ENCODE assay signal across 28 cellular contexts in the genomic region with DNA sequence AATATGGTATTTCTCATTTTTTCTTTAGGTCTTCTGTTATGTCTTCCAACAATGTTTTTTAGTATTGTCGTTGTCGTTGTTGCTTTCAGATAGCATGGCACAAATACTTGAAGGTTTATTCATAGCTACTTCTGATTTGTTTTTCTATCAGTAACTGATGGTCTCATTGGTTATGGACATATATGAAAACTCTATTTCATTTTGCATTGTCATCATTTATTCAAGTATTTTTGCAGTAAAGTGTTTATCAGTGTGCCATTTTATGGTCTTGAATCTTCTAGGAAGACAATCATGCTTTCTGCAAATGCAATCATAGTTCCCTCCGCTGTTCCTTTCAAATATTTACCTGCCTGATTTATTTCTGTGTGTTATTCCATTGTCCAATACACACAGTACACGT.
"Had no signal": no experiment of that assay in that cellular context is flagged by ENCODE, and none has a peak within 500 bp of the region (broad histone marks: within the 10 kb centered on the region; RNA-seq: fewer than 3 reads in every experiment).

No MANE protein-coding gene starts in this region.

- ATAC-seq: effector memory CD8-positive, alpha-beta T cell; esophagus mucosa; gastrocnemius medialis; heart right ventricle; left cardiac atrium; left lung; left ventricle myocardium superior; lower lobe of right lung; mucosa of descending colon had no signal

- H3K27ac ChIP-seq: coronary artery, dorsolateral prefrontal cortex, epithelial cell of prostate, esophagus squamous epithelium, gastrocnemius medialis, heart right ventricle, left lung, lower lobe of right lung had no signal

- H3K4me3 ChIP-seq: coronary artery, dorsolateral prefrontal cortex, esophagus squamous epithelium, gastrocnemius medialis, heart right ventricle, left lung, lower lobe of right lung, mucosa of descending colon had no signal

- DNase-seq: dermis blood vessel endothelial cell; dorsolateral prefrontal cortex; effector CD8-positive, alpha-beta T cell; effector memory CD8-positive, alpha-beta T cell; endodermal cell; erythroblast; esophagus squamous epithelium; foreskin fibroblast; foreskin melanocyte; gastrocnemius medialis; glutamatergic neuron; head of caudate nucleus; heart right ventricle; hippocampal formation; left cardiac atrium; left lung; left ventricle myocardium superior; lower lobe of right lung; mesenchymal stem cell; mucosa of descending colon; naive B cell had no signal

- H3K27me3 ChIP-seq: gastrocnemius medialis, left lung had no signal

- H3K4me1 ChIP-seq: esophagus squamous epithelium, gastrocnemius medialis, heart right ventricle, left lung, lower lobe of right lung had no signal

- H3K36me3 ChIP-seq: esophagus squamous epithelium, gastrocnemius medialis, heart right ventricle, left lung, lower lobe of right lung had no signal

- FAIRE-seq: colon, endometrium, islet of Langerhans, keratinocyte had no signal

- H3K9me3 ChIP-seq: esophagus squamous epithelium, gastrocnemius medialis, left lung, lower lobe of right lung, mucosa of descending colon had no signal
